ENCODE assay signal across 1 cellular context in the genomic region with DNA sequence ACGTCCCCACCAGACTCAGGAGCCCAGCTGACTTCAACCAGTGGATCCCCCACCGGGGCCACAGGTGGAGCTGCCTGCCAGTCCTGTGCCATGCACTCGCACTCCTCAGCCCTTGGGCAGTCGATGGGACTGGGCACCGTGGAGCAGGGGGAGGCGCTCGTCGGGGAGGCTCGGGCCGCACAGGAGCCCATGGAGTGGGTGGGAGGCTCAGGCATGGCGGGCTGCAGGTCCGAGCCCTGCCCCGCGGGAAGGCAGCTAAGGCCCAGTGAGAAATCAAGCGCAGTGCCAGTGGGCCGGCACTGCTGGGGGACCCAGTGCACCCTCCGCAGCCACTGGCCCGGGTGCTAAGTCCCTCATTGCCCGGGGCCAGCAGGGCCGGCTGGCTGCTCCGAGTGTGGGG. TPM values are rescaled to one million over a fixed set of nuclear protein-coding genes. Genes with fewer than 3 reads are reported as not detected.
"Had no signal": no experiment of that assay in that cellular context is flagged by ENCODE, and none has a peak within 500 bp of the region (broad histone marks: within the 10 kb centered on the region; RNA-seq: fewer than 3 reads in every experiment).

No MANE protein-coding gene starts in this region.

RNA-seq across cellular contexts. Expression of gene LRRC30, which starts 52.3 kb away (rescaled TPM):
- polyA plus RNA-seq: SK-N-SH had no signal
